ENCODE assay signal across 8 cellular contexts in genomic region chr9:129569506-129570449, GRCh38. TPM values are rescaled to one million over a fixed set of nuclear protein-coding genes. Genes with fewer than 3 reads are reported as not detected.
DNase-seq lines count a peak whose midpoint lies in the region; ATAC-seq and TF ChIP-seq lines count a peak whose summit lies in the region.

No MANE protein-coding gene starts in this region.

- peak; percentile 58 for TF ChIP-seq RAD21 in SK-N-SH (IDR thresholded peaks at IDR 0.05; ENCODE audit: low read length)

- H2AFZ ChIP-seq in SK-N-SH (ENCODE audit: low read depth), result peak overlapping the region; percentile 74; the same call in 1 of the 2 replicates

- H3K27me3 ChIP-seq in SK-N-SH (ENCODE audit: insufficient read depth) (no peaks in the 10 kb centered on the region), esophagus squamous epithelium (peaks cover 0 to 14% (median 0%) of the 10 kb centered on the region in 4 donors)

- intact Hi-C loops in esophagus squamous epithelium (cut with DNase I), result no loop called here

- no peak overlapping the region; a peak in 1 of 4 replicates for H3K4me3 ChIP-seq in SK-N-SH (ENCODE audit: low read depth in 2 of 2, low read length in 1 of 2)
- peak overlapping the region; percentile 44 to 76 (median 50) for H3K4me3 ChIP-seq in esophagus squamous epithelium

- ATAC-seq in omental fat pad (ENCODE audit: low FRiP score) (peak; percentile 2), HG03469 (IDR thresholded peaks at IDR 0.05; ENCODE audit: unreplicated experiment) (no peak)
- no peak for ATAC-seq in activated CD4-positive, CD25-positive, alpha-beta regulatory T cell treated with anti-CD3 and anti-CD28 coated beads, Interleukin-2, amount 50 U/mL, for 24 hours

- CTCF ChIA-PET in SK-N-SH (lab: Yijun Ruan, JAX), result interaction anchor here (0.7 to 3.5 kb wide), 13 partner anchors 11 to 396 kb away, joined by 3 to 22 read pairs (median 4); no protein-coding TSS in a partner anchor

- H3F3A ChIP-seq in SK-N-SH (replicated peaks; ENCODE audit: insufficient read depth), result peaks cover 7% of the 10 kb centered on the region

- no peaks in the 10 kb centered on the region for H3K9me3 ChIP-seq in SK-N-SH
- no peaks in the 10 kb centered on the region for H3K9me3 ChIP-seq in esophagus squamous epithelium

- no peaks in the 10 kb centered on the region for H3K79me2 ChIP-seq in SK-N-SH (ENCODE audit: insufficient read depth)

- H3K4me1 ChIP-seq in SK-N-SH (ENCODE audit: control insufficient read depth in 1 of 2, insufficient read depth in 2 of 2, low read depth in 1 of 2, low read length in 1 of 2) (peaks cover 14 to 27% of the 10 kb centered on the region in 2 experiments; a peak in 3 of 4 replicates), esophagus squamous epithelium (peaks cover 32 to 54% (median 44%) of the 10 kb centered on the region in 3 donors)

- H4K20me1 ChIP-seq in SK-N-SH (ENCODE audit: insufficient read depth), result no peaks in the 10 kb centered on the region

- TF ChIP-seq POLR2A in esophagus squamous epithelium (IDR thresholded peaks at IDR 0.05), result no peak

- H3K9me2 ChIP-seq in SK-N-SH, result no peaks in the 10 kb centered on the region

- H3K9ac ChIP-seq in SK-N-SH, result no peak overlapping the region

- H3K27ac ChIP-seq in SK-N-SH (ENCODE audit: low read depth in 2 of 2, low read length in 1 of 2) (peak overlapping the region in 1 of 2 experiments; percentile 29; a peak in 1 of 4 replicates), esophagus squamous epithelium (peak overlapping the region; percentile 62 to 90 (median 82))

- POLR2A ChIA-PET in SK-N-SH (lab: Yijun Ruan, JAX), result interaction anchor here (0.6 to 2.1 kb wide), 7 partner anchors 11 to 392 kb away, joined by 3 to 8 read pairs (median 4); partner anchors contain the start of gene IER5L

- TF ChIP-seq EP300 in SK-N-SH (IDR thresholded peaks at IDR 0.05; ENCODE audit: borderline replicate concordance in 1 of 2, low read depth in 1 of 2, low read length in 1 of 2), result no peak

- peak overlapping the region; percentile 33; the same call in 1 of the 2 replicates for H3K4me2 ChIP-seq in SK-N-SH

- H3K36me3 ChIP-seq in SK-N-SH (replicated peaks in 1 of 2; ENCODE audit: control insufficient read depth in 1 of 2, insufficient read depth in 2 of 2, low read length in 1 of 2) (no peaks in the 10 kb centered on the region), esophagus squamous epithelium (no peaks in the 10 kb centered on the region)

- DNase-seq in NCI-H748 (lab: John Stamatoyannopoulos, UW; ENCODE audit: unreplicated experiment) (peak; percentile 44), NCI-H748 treated with DMSO at 0.1 percent for 48 hours (lab: John Stamatoyannopoulos, UW) (no peak), SK-N-SH (peak; percentile 76), esophagus squamous epithelium (lab: John Stamatoyannopoulos, UW) (no peak), omental fat pad (ENCODE audit: low spot score) (no peak), GM19240 (ENCODE audit: insufficient read length, low spot score) (no peak)

- peak; percentile 51 for TF ChIP-seq CTCF in SK-N-SH (IDR thresholded peaks at IDR 0.05)
- peak in 5 of 6 experiments; percentile 19 to 39 (median 26) for TF ChIP-seq CTCF in esophagus squamous epithelium (IDR thresholded peaks at IDR 0.05)
- no peak for TF ChIP-seq CTCF in omental fat pad (IDR thresholded peaks at IDR 0.05)

- WGBS in SK-N-SH (ENCODE audit: low lambda C conversion rate), result 90% methylated on average over 8 of the region's 9 CpGs
- 72 to 79% methylated on average over 5 to 6 of the region's 9 CpGs for WGBS in esophagus squamous epithelium, 2 donors

TF ChIP-seq in SK-N-SH, 30 proteins besides CTCF, POLR2A, EP300 and RAD21:
- TF ChIP-seq SMC3 (IDR thresholded peaks at IDR 0.05; ENCODE audit: low read depth, low read length), result peak; percentile 42
- no peak for TF ChIP-seq ZBTB33 (IDR thresholded peaks at IDR 0.05; ENCODE audit: borderline replicate concordance, low read depth)

RNA-seq across cellular contexts. Expression of gene C9orf50, which starts 51.1 kb away (rescaled TPM):
- 0.24 and 0.30 TPM in 2 replicates for polyA plus RNA-seq in SK-N-SH (2012; rRNA removed)
- 0.17 and 0.34 TPM in 2 replicates for polyA plus RNA-seq in SK-N-SH (2012; cell fraction: cytosol; rRNA removed)
- polyA plus RNA-seq in SK-N-SH (2012; cell fraction: nucleus; rRNA removed), result 1.0 and 1.2 TPM in 2 replicates
- total RNA-seq in esophagus squamous epithelium (not detected), omental fat pad (not detected)

RNA-seq across cellular contexts. Expression of gene NTMT1, which starts 56.2 kb away (rescaled TPM):
- 75.0 and 78.3 TPM in 2 replicates for polyA plus RNA-seq in SK-N-SH (2012; rRNA removed)
- 44.3 and 62.6 TPM in 2 replicates for polyA plus RNA-seq in SK-N-SH (2012; cell fraction: cytosol; rRNA removed)
- 44.8 and 47.5 TPM in 2 replicates for polyA plus RNA-seq in SK-N-SH (2012; cell fraction: nucleus; rRNA removed)
- total RNA-seq in esophagus squamous epithelium, result 10 to 100 TPM; 14.0 to 17.6 (median 16.0) TPM
- 10 to 100 TPM; 15.8 to 37.9 (median 20.3) TPM for total RNA-seq in omental fat pad

Comparison
In these comparisons a context has a peak if more than half of its experiments do, and no peak if none do; other contexts are left out.
1. DNase-seq: peak in NCI-H748 (single experiment) and SK-N-SH (single experiment); none in NCI-H748 treated with DMSO at 0.1 percent for 48 hours (single experiment), esophagus squamous epithelium (single experiment), omental fat pad (single experiment) and GM19240 (single experiment).
2. H3K4me3 ChIP-seq: peak in esophagus squamous epithelium (4 of 4); none in SK-N-SH (0 of 2).
3. CTCF ChIP-seq: peak in SK-N-SH (single experiment) and esophagus squamous epithelium (5 of 6); none in omental fat pad (0 of 3).